9 cellular contexts compared by ENCODE assay signal in genomic region chr10:71998119-71998839, GRCh38. TPM values are rescaled to one million over a fixed set of nuclear protein-coding genes. Genes with fewer than 3 reads are reported as not detected.
DNase-seq lines count a peak whose midpoint lies in the region; ATAC-seq lines count a peak whose summit lies in the region.
"Had no signal": no experiment of that assay in that cellular context is flagged by ENCODE, and none has a peak within 500 bp of the region (broad histone marks: within the 10 kb centered on the region; RNA-seq: fewer than 3 reads in every experiment).

No MANE protein-coding gene starts in this region.

- H3K9ac ChIP-seq in trophoblast cell (ENCODE audit: low read length), result no peak overlapping the region

- WGBS in trophoblast cell (ENCODE audit: extremely low coverage, insufficient coverage, insufficient read length), result no CpG with 5 or more reads among the region's 14 CpGs

- H3K14ac ChIP-seq in trophoblast cell (ENCODE audit: low read length), result no peak overlapping the region

- no peak overlapping the region for H2BK120ac ChIP-seq in trophoblast cell (ENCODE audit: insufficient read depth, low read length, poor library complexity)

- H3K9me3 ChIP-seq in trophoblast cell (ENCODE audit: insufficient read depth, low read depth, low read length), result no peaks in the 10 kb centered on the region

- no peak overlapping the region for H2AFZ ChIP-seq in trophoblast cell (ENCODE audit: insufficient read depth, low read length, poor library complexity)

- no peak overlapping the region for H3K23ac ChIP-seq in trophoblast cell (ENCODE audit: low read length)

- H2AK5ac ChIP-seq in trophoblast cell (ENCODE audit: low read length), result no peak overlapping the region

- no peaks in the 10 kb centered on the region for H3K36me3 ChIP-seq in trophoblast cell (ENCODE audit: control insufficient read depth in 1 of 2, insufficient read depth in 2 of 2, low read length in 2 of 2)

- H4K91ac ChIP-seq in trophoblast cell (ENCODE audit: low read depth, low read length), result no peak overlapping the region

- H3K4me3 ChIP-seq in trophoblast cell (ENCODE audit: low read depth, low read length), result no peak overlapping the region

- intact Hi-C loops in left ventricle myocardium superior (cut with micrococcal nuclease), result no loop called here

- no peak overlapping the region for H2BK12ac ChIP-seq in trophoblast cell (ENCODE audit: low read length)

- no peaks in the 10 kb centered on the region for H3K79me1 ChIP-seq in trophoblast cell (ENCODE audit: low read length)

- H3K27me3 ChIP-seq in trophoblast cell (ENCODE audit: insufficient read depth, low read length), result no peaks in the 10 kb centered on the region

- H3K18ac ChIP-seq in trophoblast cell (ENCODE audit: low read length), result no peak overlapping the region

- no peak overlapping the region for H4K12ac ChIP-seq in trophoblast cell (ENCODE audit: low read depth, low read length)

- H3K79me2 ChIP-seq in trophoblast cell (ENCODE audit: control insufficient read depth, insufficient read depth, low read length, poor library complexity), result no peaks in the 10 kb centered on the region

- DNase-seq in ACHN, result peak; percentile 54
- DNase-seq in left ventricle myocardium superior, result peak; percentile 85
- no peak for DNase-seq in trophoblast cell
- DNase-seq in activated gamma-delta T cell (lab: John Stamatoyannopoulos, UW), result no peak
- no peak for DNase-seq in NCI-H1436 treated with DMSO at 0.1 percent for 48 hours (lab: John Stamatoyannopoulos, UW)
- DNase-seq in SW480 (ENCODE audit: low spot score), result no peak
- DNase-seq: effector CD4-positive, alpha-beta T cell had no signal

- H3K27ac ChIP-seq in angular gyrus (ENCODE audit: low read depth, low read length) (peak overlapping the region; percentile 93), trophoblast cell (ENCODE audit: low read depth, low read length) (no peak overlapping the region)

- no peak overlapping the region for H3K4ac ChIP-seq in trophoblast cell (ENCODE audit: low read depth, low read length)

- H2BK5ac ChIP-seq in trophoblast cell (ENCODE audit: low read depth, low read length, poor library complexity), result no peak overlapping the region

- in situ Hi-C loops in ACHN (cut with HindIII; ENCODE audit: low pct_ligation_motif_present, low pct_unique_long_range_greater_than_20kb, low sequenced_read_pairs), result no loop called here

- H4K8ac ChIP-seq in trophoblast cell (ENCODE audit: low read depth, low read length), result no peak overlapping the region

- ATAC-seq in left ventricle myocardium superior (peak; percentile 65), HG03025 (IDR thresholded peaks at IDR 0.05; ENCODE audit: low FRiP score, unreplicated experiment) (no peak)

- peak overlapping the region; percentile 20 for H3K4me2 ChIP-seq in trophoblast cell (ENCODE audit: low read length)

- H3K4me1 ChIP-seq in trophoblast cell (ENCODE audit: control insufficient read depth in 1 of 2, insufficient read depth in 2 of 2, low read length in 2 of 2), result peaks cover 15 to 18% of the 10 kb centered on the region in 2 experiments

RNA-seq across cellular contexts. Expression of gene CHST3, which starts 34.1 kb away (rescaled TPM):
- total RNA-seq in left ventricle myocardium superior, result 18.5 TPM
- 12.1 and 12.5 TPM in 2 replicates for polyA plus RNA-seq in trophoblast cell (2013)

Comparison
In these comparisons a context has a peak if more than half of its experiments do, and no peak if none do; other contexts are left out.
1. DNase-seq: peak in ACHN (single experiment) and left ventricle myocardium superior (single experiment); none in trophoblast cell (0 of 2), activated gamma-delta T cell (single experiment), NCI-H1436 treated with DMSO at 0.1 percent for 48 hours (single experiment) and SW480 (single experiment).